8 cellular contexts compared by ENCODE assay signal in the genomic region with DNA sequence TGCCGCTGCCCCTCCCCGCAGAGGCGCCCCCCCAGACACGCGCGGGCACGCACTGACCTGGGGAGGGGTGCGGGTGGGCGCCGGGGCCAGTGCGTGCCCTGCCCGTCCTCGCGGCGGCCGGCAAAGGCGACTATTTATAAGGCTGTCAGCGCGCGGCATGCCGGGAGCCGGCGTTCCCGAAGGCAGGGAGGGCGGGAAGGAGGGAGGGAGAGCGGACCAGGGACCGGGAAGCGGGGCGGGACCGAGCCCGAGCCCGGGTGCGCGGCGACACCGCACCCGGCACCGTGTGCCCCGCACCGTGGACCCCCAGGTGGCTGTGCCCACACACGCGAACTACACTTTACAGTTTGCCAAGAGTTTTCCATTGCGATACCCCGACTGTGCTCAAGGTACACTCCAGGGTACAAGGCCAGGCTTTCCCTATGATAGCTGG. TPM values are rescaled to one million over a fixed set of nuclear protein-coding genes. Genes with fewer than 3 reads are reported as not detected.
A peak's percentile ranks its signal among the peaks of the same experiment; 100 is the strongest.
DNase-seq lines count a peak whose midpoint lies in the region; ATAC-seq and TF ChIP-seq lines count a peak whose summit lies in the region.

Gene AK1 (minus strand): TSS at position 110 of the 433 bp plus-strand sequence. CDS start 3,058 bp downstream, outside the sequence.

- ATAC-seq in heart left ventricle: peak; percentile 14 to 81 (median 76)
- ATAC-seq in omental fat pad (ENCODE audit: low FRiP score): peak; percentile 55
- no peak for ATAC-seq in GM19463 (IDR thresholded peaks at IDR 0.05; ENCODE audit: unreplicated experiment)
- ATAC-seq in HG03175 (IDR thresholded peaks at IDR 0.05; ENCODE audit: unreplicated experiment): no peak

- peak in 1 of 2 donors; percentile 83 for TF ChIP-seq POLR2A in heart left ventricle (IDR thresholded peaks at IDR 0.05)

- peak; percentile 29 to 45 for DNase-seq in NCI-H1930 (lab: John Stamatoyannopoulos, UW)
- peak; percentile 39 for DNase-seq in amniotic stem cell (lab: John Stamatoyannopoulos, UW)
- DNase-seq in heart left ventricle: peak; percentile 88 to 93 (median 89)
- DNase-seq in omental fat pad (ENCODE audit: low spot score): no peak
- DNase-seq in activated CD4-positive, CD25-positive, alpha-beta regulatory T cell (lab: John Stamatoyannopoulos, UW): no peak

- H3K36me3 ChIP-seq in ES-I3 (ENCODE audit: insufficient read depth, low read length) (no peaks in the 10 kb centered on the region), heart left ventricle (peaks cover 0 to 11% (median 5%) of the 10 kb centered on the region in 9 donors)

- H3K4me1 ChIP-seq in ES-I3 (ENCODE audit: insufficient read depth, low read length) (no peaks in the 10 kb centered on the region; the same call in 1 of the 2 replicates), heart left ventricle (peaks cover 3 to 63% (median 43%) of the 10 kb centered on the region in 12 donors)

- H3K4me3 ChIP-seq in heart left ventricle: peak within 1 kb of the TSS; percentile 55 to 94 (median 66)

- peak within 1 kb of the TSS; percentile 64 to 98 (median 92) for H3K27ac ChIP-seq in heart left ventricle

- peak in 1 of 12 donors; percentile 10 for TF ChIP-seq CTCF in heart left ventricle (IDR thresholded peaks at IDR 0.05)
- no peak for TF ChIP-seq CTCF in omental fat pad (IDR thresholded peaks at IDR 0.05)

- H3K27me3 ChIP-seq in heart left ventricle: no peaks in the 10 kb centered on the region

- H3K9me3 ChIP-seq in ES-I3 (ENCODE audit: control insufficient read depth, insufficient read depth, low read length): no peaks in the 10 kb centered on the region
- H3K9me3 ChIP-seq in heart left ventricle: no peaks in the 10 kb centered on the region

- H3K9ac ChIP-seq in ES-I3 (ENCODE audit: low read depth, low read length): peak within 1 kb of the TSS; percentile 56

- 1% methylated on average over 41 to 44 of the region's 44 CpGs; no CpG with 5 or more reads in 1 of the 4 donors for WGBS in heart left ventricle, 4 donors

- intact Hi-C loops in heart left ventricle (cut with DNase I): loop anchor here in 1 of 10 donors (5.0 kb wide), 1 partner anchor 75 kb away; the partner anchor contains the start of gene FPGS

RNA-seq across cellular contexts. Expression of gene AK1, which starts in this region (rescaled TPM):
- total RNA-seq in heart left ventricle (100 to 1,000 TPM; 415 to 810 (median 586) TPM), omental fat pad (10 to 100 TPM; 28.5 to 93.4 (median 54.1) TPM)
- polyA plus RNA-seq in heart left ventricle: 1,000 to 10,000 TPM in 1 of 2 donors, 100 to 1,000 TPM in 1; 312 to 1,060 TPM

Comparison
In these comparisons a context has a peak if more than half of its experiments do, and no peak if none do; other contexts are left out.
1. RNA of gene AK1 (total RNA-seq): 415 to 810 TPM in heart left ventricle; 28.5 to 93.4 TPM in omental fat pad; every median in the first group is over 4 times any median in the second.
2. DNase-seq: peak in NCI-H1930 (2 of 2), amniotic stem cell (single experiment) and heart left ventricle (5 of 5); none in omental fat pad (single experiment) and activated CD4-positive, CD25-positive, alpha-beta regulatory T cell (0 of 4).
3. ATAC-seq: peak in heart left ventricle (4 of 4) and omental fat pad (single experiment); none in GM19463 (single experiment) and HG03175 (single experiment).